ENCODE assay signal across 11 cellular contexts in genomic region chr1:46204406-46204742, GRCh38. TPM values are rescaled to one million over a fixed set of nuclear protein-coding genes. Genes with fewer than 3 reads are reported as not detected.
DNase-seq lines count a peak whose midpoint lies in the region; ATAC-seq and TF ChIP-seq lines count a peak whose summit lies in the region.
"Had no signal": no experiment of that assay in that cellular context is flagged by ENCODE, and none has a peak within 500 bp of the region (broad histone marks: within the 10 kb centered on the region; RNA-seq: fewer than 3 reads in every experiment).

No MANE protein-coding gene starts in this region.

- no peaks in the 10 kb centered on the region for H3K9me3 Mint-ChIP-seq in mesothelial cell of epicardium

- peak overlapping the region; percentile 81 for H3K4me3 Mint-ChIP-seq in mesothelial cell of epicardium
- H3K4me3 Mint-ChIP-seq: activated CD8-positive, alpha-beta T cell treated with anti-CD3 and anti-CD28 coated beads, Interleukin-2, amount 10 ng/mL, durations not matched to agents 7 days and 5 days had no signal

- TF ChIP-seq CTCF in mesothelial cell of epicardium (IDR thresholded peaks at IDR 0.05; ENCODE audit: unreplicated experiment) (no peak), thyroid gland (IDR thresholded peaks at IDR 0.05) (no peak), OCI-LY7 (conservative IDR thresholded peaks at IDR 0.05; ENCODE audit: low read length) (no peak)

- H3K4me2 ChIP-seq in OCI-LY7 (ENCODE audit: low read length), result no peak overlapping the region

- H3K36me3 ChIP-seq in ectodermal cell (ENCODE audit: control insufficient read depth, insufficient read depth, low read length) (no peaks in the 10 kb centered on the region), thyroid gland (no peaks in the 10 kb centered on the region), OCI-LY7 (ENCODE audit: insufficient read depth, low read length) (no peaks in the 10 kb centered on the region)

- H3K9me2 ChIP-seq in OCI-LY7 (ENCODE audit: insufficient read depth, low read length), result no peaks in the 10 kb centered on the region

- H3K9me3 ChIP-seq in ectodermal cell (ENCODE audit: control insufficient read depth, low read length) (no peaks in the 10 kb centered on the region), thyroid gland (no peaks in the 10 kb centered on the region), OCI-LY7 (ENCODE audit: low read length) (no peaks in the 10 kb centered on the region)

- 76 to 78% methylated on average over 5 of the region's 5 CpGs for WGBS in ectodermal cell, 2 experiments
- WGBS in thyroid gland, 2 donors, result 0 to 9% methylated on average over 5 of the region's 5 CpGs

- H3K4me1 ChIP-seq in ectodermal cell (ENCODE audit: control insufficient read depth, insufficient read depth, low read length) (no peaks in the 10 kb centered on the region), thyroid gland (peaks cover 31 to 39% of the 10 kb centered on the region in 2 donors), OCI-LY7 (ENCODE audit: insufficient read depth, low read length, poor library complexity, severe bottlenecking) (peaks cover 20% of the 10 kb centered on the region)

- no peak overlapping the region for H3K27ac Mint-ChIP-seq in mesothelial cell of epicardium
- H3K27ac Mint-ChIP-seq: activated CD8-positive, alpha-beta T cell treated with anti-CD3 and anti-CD28 coated beads, Interleukin-2, amount 10 ng/mL, durations not matched to agents 7 days and 5 days had no signal

- peaks cover 18% of the 10 kb centered on the region for H3K4me1 Mint-ChIP-seq in mesothelial cell of epicardium

- TF ChIP-seq POLR2A in thyroid gland (IDR thresholded peaks at IDR 0.05) (peak in 1 of 2 donors; percentile 67), GM18505 (IDR thresholded peaks at IDR 0.05; ENCODE audit: borderline replicate concordance, extremely low read depth, insufficient read depth, insufficient read length) (no peak)

- CTCF ChIA-PET in OCI-LY7 (lab: Charles Lee; ENCODE audit: unreplicated experiment), result interaction anchor here (0.6 kb wide), 1 partner anchor 21 kb away, joined by 3 read pairs; no protein-coding TSS in a partner anchor

- H2AFZ ChIP-seq in OCI-LY7 (ENCODE audit: low read length), result no peak overlapping the region

- no TSS peak for BruUV-seq in OCI-LY7 (replicated peaks; lab: Mats Ljungman, UMichigan)

- ATAC-seq in GM18505 (IDR thresholded peaks at IDR 0.05; ENCODE audit: unreplicated experiment), result no peak
- ATAC-seq: activated CD8-positive, alpha-beta T cell treated with anti-CD3 and anti-CD28 coated beads, Interleukin-2, amount 10 ng/mL, durations not matched to agents 7 days and 5 days had no signal

- no peaks in the 10 kb centered on the region for H4K20me1 ChIP-seq in OCI-LY7 (ENCODE audit: insufficient read depth, low read length)

- DNase-seq in NCI-H2171 treated with DMSO at 0.1 percent for 48 hours (lab: John Stamatoyannopoulos, UW), result peak; percentile 48
- DNase-seq in NCI-H2171 (lab: John Stamatoyannopoulos, UW), result no peak
- DNase-seq in mesothelial cell of epicardium (ENCODE audit: low spot score in 2 of 2, unreplicated experiment in 2 of 2), result no peak
- peak; percentile 84 to 88 for DNase-seq in thyroid gland
- DNase-seq in OCI-LY7 (ENCODE audit: low spot score), result no peak
- DNase-seq in NCI-H510A treated with DMSO at 0.1 percent for 48 hours (lab: John Stamatoyannopoulos, UW), result no peak
- DNase-seq: activated CD8-positive, alpha-beta T cell treated with anti-CD3 and anti-CD28 coated beads, Interleukin-2, amount 10 ng/mL, durations not matched to agents 7 days and 5 days; stimulated activated CD4-positive, alpha-beta T cell treated with anti-CD3 and anti-CD28 coated beads, Interleukin-12 subunit alpha, Interleukin-12 subunit beta, amount 100 ng/mL, for 4 hours had no signal

- no peaks in the 10 kb centered on the region for H3K27me3 Mint-ChIP-seq in mesothelial cell of epicardium (ENCODE audit: low read depth)

- H3K27me3 ChIP-seq in ectodermal cell (ENCODE audit: control insufficient read depth, insufficient read depth, low read length, poor library complexity, severe bottlenecking) (no peaks in the 10 kb centered on the region), thyroid gland (no peaks in the 10 kb centered on the region)

- POLR2A ChIA-PET in OCI-LY7 (lab: Charles Lee), result interaction anchor here (0.6 kb wide), 1 partner anchor 225 kb away, joined by 3 read pairs; no protein-coding TSS in a partner anchor

- no peaks in the 10 kb centered on the region for H3K36me3 Mint-ChIP-seq in mesothelial cell of epicardium

- H3K27ac ChIP-seq in ectodermal cell (ENCODE audit: insufficient read depth, low read depth, low read length, poor library complexity, severe bottlenecking) (no peak overlapping the region), thyroid gland (peak overlapping the region; percentile 72 to 97 (median 84)), OCI-LY7 (ENCODE audit: low read depth, low read length, poor library complexity, severe bottlenecking) (no peak overlapping the region)
- H3K27ac ChIP-seq: 22Rv1 had no signal

- no peaks in the 10 kb centered on the region for H3K79me2 ChIP-seq in OCI-LY7 (ENCODE audit: insufficient read depth, low read depth, low read length)

- H3K4me3 ChIP-seq in ectodermal cell (ENCODE audit: insufficient read depth, low read depth, low read length) (peak overlapping the region; percentile 94), thyroid gland (replicated peaks in 1 of 3) (peak overlapping the region; percentile 26 to 93 (median 52)), OCI-LY7 (ENCODE audit: low read depth, low read length, poor library complexity, severe bottlenecking) (no peak overlapping the region)

- intact Hi-C loops in thyroid gland (cut with DNase I) (no loop called here), OCI-LY7 (cut with micrococcal nuclease; ENCODE audit: unreplicated experiment) (no loop called here)

RNA-seq across cellular contexts. Expression of gene LURAP1, which starts 1.2 kb away (rescaled TPM):
- 3.0 TPM for polyA plus RNA-seq in ectodermal cell (2013, experiment 1 of 4)
- 3.2 TPM for polyA plus RNA-seq in ectodermal cell (2013, experiment 2 of 4)
- 2.1 TPM for polyA plus RNA-seq in ectodermal cell (2013, experiment 3 of 4)
- 1.8 TPM for polyA plus RNA-seq in ectodermal cell (2013, experiment 4 of 4)
- total RNA-seq in mesothelial cell of epicardium (2.1 to 2.8 TPM (median 2.6 TPM) in 3 replicates), thyroid gland (10 to 100 TPM; 30.5 to 47.4 (median 37.8) TPM), OCI-LY7 (2022) (0.17 and 0.20 TPM in 2 replicates)
- 0.25 and 0.51 TPM in 2 replicates for total RNA-seq in OCI-LY7 (2014; rRNA removed; shearing (Covaris generic))
- total RNA-seq: activated CD8-positive, alpha-beta T cell treated with anti-CD3 and anti-CD28 coated beads, Interleukin-2, amount 10 ng/mL, durations not matched to agents 7 days and 5 days had no signal

RNA-seq across cellular contexts. Expression of gene POMGNT1, which starts 6.1 kb away (rescaled TPM):
- polyA plus RNA-seq in ectodermal cell (2013, experiment 1 of 4), result 84.0 TPM
- 89.2 TPM for polyA plus RNA-seq in ectodermal cell (2013, experiment 2 of 4)
- polyA plus RNA-seq in ectodermal cell (2013, experiment 3 of 4), result 76.3 TPM
- polyA plus RNA-seq in ectodermal cell (2013, experiment 4 of 4), result 89.0 TPM
- total RNA-seq in mesothelial cell of epicardium, result 87.1 to 95.6 TPM (median 91.6 TPM) in 3 replicates
- total RNA-seq in thyroid gland, result 10 to 100 TPM; 54.2 to 90.8 (median 79.3) TPM
- total RNA-seq in OCI-LY7 (2014; rRNA removed; shearing (Covaris generic)), result 26.8 and 37.3 TPM in 2 replicates
- total RNA-seq in OCI-LY7 (2022), result 30.8 and 33.7 TPM in 2 replicates

RNA-seq across cellular contexts. Expression of gene P3R3URF, which starts 28.1 kb away (rescaled TPM):
- polyA plus RNA-seq in ectodermal cell (2013, experiment 1 of 4), result not detected
- not detected for polyA plus RNA-seq in ectodermal cell (2013, experiment 2 of 4)
- polyA plus RNA-seq in ectodermal cell (2013, experiment 3 of 4), result not detected
- polyA plus RNA-seq in ectodermal cell (2013, experiment 4 of 4), result not detected
- not detected in 3 replicates for total RNA-seq in mesothelial cell of epicardium
- not detected for total RNA-seq in thyroid gland
- not detected in 2 replicates for total RNA-seq in OCI-LY7 (2014; rRNA removed; shearing (Covaris generic))
- not detected in 2 replicates for total RNA-seq in OCI-LY7 (2022)
- total RNA-seq: activated CD8-positive, alpha-beta T cell treated with anti-CD3 and anti-CD28 coated beads, Interleukin-2, amount 10 ng/mL, durations not matched to agents 7 days and 5 days had no signal

RNA-seq across cellular contexts. Expression of gene TSPAN1, which starts 29.5 kb away (rescaled TPM):
- not detected for polyA plus RNA-seq in ectodermal cell (2013, experiment 1 of 4)
- polyA plus RNA-seq in ectodermal cell (2013, experiment 2 of 4), result not detected
- polyA plus RNA-seq in ectodermal cell (2013, experiment 3 of 4), result not detected
- polyA plus RNA-seq in ectodermal cell (2013, experiment 4 of 4), result not detected
- total RNA-seq in mesothelial cell of epicardium (0.51 to 0.63 TPM (median 0.52 TPM) in 3 replicates), thyroid gland (100 to 1,000 TPM in 2 of 4 donors, 10 to 100 TPM in 2; 61.2 to 154 (median 105) TPM), OCI-LY7 (2022) (not detected in 2 replicates)
- total RNA-seq in OCI-LY7 (2014; rRNA removed; shearing (Covaris generic)), result not detected in 2 replicates
- total RNA-seq: activated CD8-positive, alpha-beta T cell treated with anti-CD3 and anti-CD28 coated beads, Interleukin-2, amount 10 ng/mL, durations not matched to agents 7 days and 5 days had no signal

RNA-seq across cellular contexts. Expression of gene RAD54L, which starts 43.2 kb away (rescaled TPM):
- 51.8 TPM for polyA plus RNA-seq in ectodermal cell (2013, experiment 1 of 4)
- 44.5 TPM for polyA plus RNA-seq in ectodermal cell (2013, experiment 2 of 4)
- polyA plus RNA-seq in ectodermal cell (2013, experiment 3 of 4), result 30.7 TPM
- 33.2 TPM for polyA plus RNA-seq in ectodermal cell (2013, experiment 4 of 4)
- total RNA-seq in mesothelial cell of epicardium (11.2 to 12.2 TPM (median 11.7 TPM) in 3 replicates), thyroid gland (1 to 10 TPM in 1 of 4 donors, under 1 TPM in 3; 0.27 to 1.7 (median 0.61) TPM), OCI-LY7 (2022) (78.5 and 84.6 TPM in 2 replicates)
- total RNA-seq in OCI-LY7 (2014; rRNA removed; shearing (Covaris generic)), result 53.3 and 62.6 TPM in 2 replicates

Comparison
In these comparisons a context has a peak if more than half of its experiments do, and no peak if none do; other contexts are left out.
1. DNase-seq: peak in NCI-H2171 treated with DMSO at 0.1 percent for 48 hours (single experiment) and thyroid gland (2 of 2); none in NCI-H2171 (single experiment), mesothelial cell of epicardium (0 of 2), OCI-LY7 (single experiment) and NCI-H510A treated with DMSO at 0.1 percent for 48 hours (single experiment).
2. H3K27ac ChIP-seq: peak in thyroid gland (3 of 3); none in ectodermal cell (single experiment) and OCI-LY7 (single experiment).